ENCODE assay signal across 15 cellular contexts in genomic region chr16:66976746-66977145, GRCh38. TPM values are rescaled to one million over a fixed set of nuclear protein-coding genes. Genes with fewer than 3 reads are reported as not detected.
A peak's percentile ranks its signal among the peaks of the same experiment; 100 is the strongest.
DNase-seq lines count a peak whose midpoint lies in the region; ATAC-seq lines count a peak whose summit lies in the region.
"Had no signal": no experiment of that assay in that cellular context is flagged by ENCODE, and none has a peak within 500 bp of the region (broad histone marks: within the 10 kb centered on the region; RNA-seq: fewer than 3 reads in every experiment).

No MANE protein-coding gene starts in this region.

- H3K4me1 Mint-ChIP-seq in activated naive CD8-positive, alpha-beta T cell treated with anti-CD3 and anti-CD28 coated beads for 36 hours, result peaks cover 33% of the 10 kb centered on the region
- peaks cover 29% of the 10 kb centered on the region for H3K4me1 Mint-ChIP-seq in activated naive CD8-positive, alpha-beta T cell treated with anti-CD3 and anti-CD28 coated beads, Interleukin-2, amount 50 U/mL, for 24 hours

- H3K36me3 Mint-ChIP-seq in activated naive CD8-positive, alpha-beta T cell treated with anti-CD3 and anti-CD28 coated beads for 36 hours, result no peaks in the 10 kb centered on the region
- H3K36me3 Mint-ChIP-seq in activated naive CD8-positive, alpha-beta T cell treated with anti-CD3 and anti-CD28 coated beads, Interleukin-2, amount 50 U/mL, for 24 hours (ENCODE audit: low read depth), result no peaks in the 10 kb centered on the region

- H3K9me3 Mint-ChIP-seq in activated naive CD8-positive, alpha-beta T cell treated with anti-CD3 and anti-CD28 coated beads for 36 hours, result no peaks in the 10 kb centered on the region
- no peaks in the 10 kb centered on the region for H3K9me3 Mint-ChIP-seq in activated naive CD8-positive, alpha-beta T cell treated with anti-CD3 and anti-CD28 coated beads, Interleukin-2, amount 50 U/mL, for 24 hours
- H3K9me3 Mint-ChIP-seq: central memory CD8-positive, alpha-beta T cell had no signal

- H3K4me3 Mint-ChIP-seq in activated naive CD8-positive, alpha-beta T cell treated with anti-CD3 and anti-CD28 coated beads for 36 hours, result peak overlapping the region; percentile 53
- H3K4me3 Mint-ChIP-seq in activated naive CD8-positive, alpha-beta T cell treated with anti-CD3 and anti-CD28 coated beads, Interleukin-2, amount 50 U/mL, for 24 hours, result no peak overlapping the region
- H3K4me3 Mint-ChIP-seq: central memory CD8-positive, alpha-beta T cell had no signal

- no peak for ATAC-seq in activated naive CD8-positive, alpha-beta T cell treated with anti-CD3 and anti-CD28 coated beads, Interleukin-2, amount 50 U/mL, for 24 hours
- ATAC-seq in GM21619 (IDR thresholded peaks at IDR 0.05; ENCODE audit: unreplicated experiment), result no peak

- intact Hi-C loops in cardiac septum (cut with DNase I), result loop anchor here (5.0 kb wide), 1 partner anchor 271 kb away; the partner anchor contains the start of genes FHOD1 and SLC9A5

- no peak for DNase-seq in activated naive CD8-positive, alpha-beta T cell treated with anti-CD3 and anti-CD28 coated beads for 36 hours
- no peak for DNase-seq in activated naive CD8-positive, alpha-beta T cell treated with anti-CD3 and anti-CD28 coated beads, Interleukin-2, amount 50 U/mL, for 24 hours
- peak; percentile 74 for DNase-seq in left kidney (ENCODE audit: low read depth, low spot score)
- no peak for DNase-seq in NCI-H2227 treated with DMSO at 0.1 percent for 48 hours (lab: John Stamatoyannopoulos, UW)
- DNase-seq in cardiac septum (ENCODE audit: low spot score), result no peak
- DNase-seq: activated CD4-positive, alpha-beta T cell treated with anti-CD3 and anti-CD28 coated beads for 1 hour; effector CD8-positive, alpha-beta T cell; islet precursor cell; MM.1S; SJCRH30; stimulated activated CD4-positive, alpha-beta T cell treated with anti-CD3 and anti-CD28 coated beads, Interleukin-1b, Interleukin-23, amount 100 ng/mL, for 48 hours; T1000 had no signal

- peaks cover 10% of the 10 kb centered on the region for H3K27me3 Mint-ChIP-seq in activated naive CD8-positive, alpha-beta T cell treated with anti-CD3 and anti-CD28 coated beads for 36 hours
- peaks cover 10% of the 10 kb centered on the region for H3K27me3 Mint-ChIP-seq in activated naive CD8-positive, alpha-beta T cell treated with anti-CD3 and anti-CD28 coated beads, Interleukin-2, amount 50 U/mL, for 24 hours
- H3K27me3 Mint-ChIP-seq: central memory CD8-positive, alpha-beta T cell had no signal

- no peak overlapping the region for H3K27ac Mint-ChIP-seq in activated naive CD8-positive, alpha-beta T cell treated with anti-CD3 and anti-CD28 coated beads for 36 hours
- no peak overlapping the region for H3K27ac Mint-ChIP-seq in activated naive CD8-positive, alpha-beta T cell treated with anti-CD3 and anti-CD28 coated beads, Interleukin-2, amount 50 U/mL, for 24 hours

RNA-seq across cellular contexts. Expression of gene CES4A, which starts 11.6 kb away (rescaled TPM):
- total RNA-seq in activated naive CD8-positive, alpha-beta T cell treated with anti-CD3 and anti-CD28 coated beads for 36 hours, result 1 to 10 TPM; 3.5 to 4.6 TPM
- 11.9 TPM for total RNA-seq in cardiac septum
- total RNA-seq: NCI-H460, SJCRH30 had no signal

RNA-seq across cellular contexts. Expression of gene CES3, which starts 15.7 kb away (rescaled TPM):
- under 1 TPM; 0.43 to 0.80 TPM for total RNA-seq in activated naive CD8-positive, alpha-beta T cell treated with anti-CD3 and anti-CD28 coated beads for 36 hours
- 0.62 TPM for total RNA-seq in cardiac septum

RNA-seq across cellular contexts. Expression of gene CES2, which starts 41.4 kb away (rescaled TPM):
- 10 to 100 TPM; 23.3 to 24.9 TPM for total RNA-seq in activated naive CD8-positive, alpha-beta T cell treated with anti-CD3 and anti-CD28 coated beads for 36 hours
- 64.0 TPM for total RNA-seq in cardiac septum

RNA-seq across cellular contexts. Expression of gene CIAO2B, which starts 42.5 kb away (rescaled TPM):
- 100 to 1,000 TPM; 152 to 153 TPM for total RNA-seq in activated naive CD8-positive, alpha-beta T cell treated with anti-CD3 and anti-CD28 coated beads for 36 hours
- total RNA-seq in cardiac septum, result 118 TPM

RNA-seq across cellular contexts. Expression of gene RRAD, which starts 51.4 kb away (rescaled TPM):
- under 1 TPM; 0.20 to 0.33 TPM for total RNA-seq in activated naive CD8-positive, alpha-beta T cell treated with anti-CD3 and anti-CD28 coated beads for 36 hours
- 245 TPM for total RNA-seq in cardiac septum
